Comparison of ENCODE assay signal across 13 cellular contexts in the genomic region with DNA sequence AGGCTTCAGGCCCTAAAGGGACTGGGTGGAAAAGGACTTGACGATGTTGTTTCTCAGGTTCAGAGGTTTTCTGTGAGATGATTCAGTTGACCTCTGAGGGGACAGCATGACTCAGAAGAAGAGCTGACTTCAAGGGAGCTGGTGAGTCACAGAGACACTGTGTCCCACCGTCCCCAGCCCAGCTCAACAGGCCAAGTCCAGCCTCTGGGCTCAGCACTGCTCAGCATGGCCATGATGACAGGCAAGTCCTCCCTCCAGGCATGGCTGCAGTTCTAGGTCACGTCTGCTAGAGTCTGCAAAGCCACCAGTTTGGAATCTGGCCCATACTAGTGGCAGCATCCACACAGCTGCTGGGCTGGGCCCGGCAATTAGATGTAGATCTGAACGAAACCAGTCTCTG. TPM values are rescaled to one million over a fixed set of nuclear protein-coding genes. Genes with fewer than 3 reads are reported as not detected.
DNase-seq lines count a peak whose midpoint lies in the region; ATAC-seq, FAIRE-seq and TF ChIP-seq lines count a peak whose summit lies in the region.
"Had no signal": no experiment of that assay in that cellular context is flagged by ENCODE, and none has a peak within 500 bp of the region (broad histone marks: within the 10 kb centered on the region; RNA-seq: fewer than 3 reads in every experiment).

No MANE protein-coding gene starts in this region.

- peak overlapping the region; percentile 96 for H3K27ac ChIP-seq in keratinocyte (ENCODE audit: control insufficient read depth, insufficient read depth, low read length)
- H3K27ac ChIP-seq: thyroid gland had no signal

- no peaks in the 10 kb centered on the region for H4K20me1 ChIP-seq in keratinocyte (ENCODE audit: control insufficient read depth, extremely low read depth, insufficient read depth, low read length)

- no peak overlapping the region for H3K27ac Mint-ChIP-seq in activated T-helper 17 cell treated with anti-CD3 and anti-CD28 coated beads, Interleukin-2, amount 50 U/mL, for 72 hours
- H3K27ac Mint-ChIP-seq: activated CD8-positive, alpha-beta T cell treated with anti-CD3 and anti-CD28 coated beads for 36 hours had no signal

- H3K36me3 ChIP-seq in keratinocyte (ENCODE audit: control insufficient read depth in 2 of 2, extremely low read depth in 1 of 2, insufficient read depth in 2 of 2, low read length in 2 of 2), result peaks cover 51 to 65% of the 10 kb centered on the region in 2 experiments
- H3K36me3 ChIP-seq: thyroid gland had no signal

- dilution Hi-C loops in keratinocyte (cut with MboI; ENCODE audit: extremely low pct_ligation_motif_present, low sequenced_read_pairs), result no loop called here

- H3K4me1 Mint-ChIP-seq in activated T-helper 17 cell treated with anti-CD3 and anti-CD28 coated beads, Interleukin-2, amount 50 U/mL, for 72 hours, result no peaks in the 10 kb centered on the region

- H3K27me3 ChIP-seq in keratinocyte (ENCODE audit: control insufficient read depth, extremely low read depth, insufficient read depth, low read length), result no peaks in the 10 kb centered on the region
- H3K27me3 ChIP-seq: thyroid gland had no signal

- H3K27me3 Mint-ChIP-seq in activated T-helper 17 cell treated with anti-CD3 and anti-CD28 coated beads, Interleukin-2, amount 50 U/mL, for 72 hours, result peaks cover 14% of the 10 kb centered on the region

- H3K79me2 ChIP-seq in keratinocyte (ENCODE audit: control insufficient read depth, insufficient read depth, low read length), result peaks cover 11% of the 10 kb centered on the region

- H2AFZ ChIP-seq in keratinocyte (ENCODE audit: control insufficient read depth, low read length), result no peak overlapping the region

- peak overlapping the region; percentile 0 for H3K4me2 ChIP-seq in keratinocyte (ENCODE audit: control insufficient read depth, extremely low read depth, insufficient read depth, low read depth, low read length)

- no peaks in the 10 kb centered on the region for H3K36me3 Mint-ChIP-seq in activated T-helper 17 cell treated with anti-CD3 and anti-CD28 coated beads, Interleukin-2, amount 50 U/mL, for 72 hours (ENCODE audit: low read depth)

- no peak overlapping the region for H3K4me3 Mint-ChIP-seq in activated T-helper 17 cell treated with anti-CD3 and anti-CD28 coated beads, Interleukin-2, amount 50 U/mL, for 72 hours
- H3K4me3 Mint-ChIP-seq: activated CD8-positive, alpha-beta T cell treated with anti-CD3 and anti-CD28 coated beads for 36 hours had no signal

- ATAC-seq in Right ventricle myocardium superior (ENCODE audit: poor library complexity) (peak; percentile 12), Right ventricle myocardium inferior (no peak), GM21447 (IDR thresholded peaks at IDR 0.05; ENCODE audit: unreplicated experiment) (no peak), left colon (no peak)
- ATAC-seq in activated T-helper 17 cell treated with anti-CD3 and anti-CD28 coated beads, Interleukin-2, amount 50 U/mL, for 72 hours (replicated peaks), result peak; percentile 84
- ATAC-seq: activated CD8-positive, alpha-beta T cell treated with anti-CD3 and anti-CD28 coated beads for 36 hours; SK-N-SH treated with all-trans-retinoic acid at 6 μM for 48 hours had no signal

- H3K9me1 ChIP-seq in keratinocyte (ENCODE audit: control insufficient read depth, extremely low read depth, insufficient read depth, low read length), result peaks cover 5% of the 10 kb centered on the region

- no peaks in the 10 kb centered on the region for H3K9me3 Mint-ChIP-seq in activated T-helper 17 cell treated with anti-CD3 and anti-CD28 coated beads, Interleukin-2, amount 50 U/mL, for 72 hours
- H3K9me3 Mint-ChIP-seq: activated CD8-positive, alpha-beta T cell treated with anti-CD3 and anti-CD28 coated beads for 36 hours had no signal

- peak overlapping the region; percentile 39 for H3K9ac ChIP-seq in keratinocyte (ENCODE audit: control insufficient read depth, extremely low read depth, insufficient read depth, low read length)

- H3K9me3 ChIP-seq in keratinocyte (ENCODE audit: control insufficient read depth, low read depth, low read length), result no peaks in the 10 kb centered on the region
- H3K9me3 ChIP-seq: thyroid gland had no signal

- peaks cover 71% of the 10 kb centered on the region for H3K4me1 ChIP-seq in keratinocyte (ENCODE audit: control insufficient read depth, extremely low read depth, insufficient read depth, low read length)

- peak; percentile 29 for FAIRE-seq in keratinocyte (lab: Jason Lieb, UNC)
- no peak for FAIRE-seq in urothelium cell line (lab: Jason Lieb, UNC)

- no peak for TF ChIP-seq CTCF in keratinocyte (optimal IDR thresholded peaks at IDR 0.05 in 1 of 3, IDR thresholded peaks at IDR 0.05 in 1 of 3, conservative IDR thresholded peaks at IDR 0.05 in 1 of 3; ENCODE audit: extremely low read depth in 1 of 3, insufficient read depth in 2 of 3, low read length in 3 of 3)

- intact Hi-C loops in Right ventricle myocardium superior (cut with DNase I) (no loop called here), Right ventricle myocardium inferior (cut with DNase I) (no loop called here), left colon (cut with DNase I, micrococcal nuclease) (no loop called here)

- no peak overlapping the region for H3K4me3 ChIP-seq in keratinocyte (ENCODE audit: control insufficient read depth in 2 of 3, extremely low read depth in 1 of 3, insufficient read depth in 2 of 3, low read depth in 1 of 3, low read length in 3 of 3)
- H3K4me3 ChIP-seq: thyroid gland had no signal

- DNase-seq in Right ventricle myocardium superior, result no peak
- no peak for DNase-seq in Right ventricle myocardium inferior (ENCODE audit: missing footprints)
- no peak for DNase-seq in keratinocyte (ENCODE audit: low read depth, low spot score)
- peak; percentile 46 for DNase-seq in urothelium cell line (ENCODE audit: low spot score)
- DNase-seq in NCI-H2196 (lab: John Stamatoyannopoulos, UW; ENCODE audit: unreplicated experiment), result no peak
- DNase-seq in left colon, result no peak
- DNase-seq: activated CD8-positive, alpha-beta T cell treated with anti-CD3 and anti-CD28 coated beads for 36 hours; AML-193; stimulated activated CD4-positive, alpha-beta T cell treated with anti-CD3 and anti-CD28 coated beads, Interleukin-4, amount 100 ng/mL, for 24 hours; thyroid gland had no signal

RNA-seq across cellular contexts. Expression of a gene that starts 12.9 kb away (rescaled TPM):
- total RNA-seq in Right ventricle myocardium superior (not detected), Right ventricle myocardium inferior (not detected), left colon (1 to 10 TPM; 6.1 to 8.6 TPM)
- total RNA-seq in activated T-helper 17 cell treated with anti-CD3 and anti-CD28 coated beads, Interleukin-2, amount 50 U/mL, for 72 hours, result not detected
- polyA plus RNA-seq in keratinocyte, result 303 to 611 TPM (median 463 TPM) in 3 replicates
- polyA plus RNA-seq in keratinocyte (2011; ENCODE audit: low read depth), result 1,306 TPM
- polyA plus RNA-seq in keratinocyte (2011; cell fraction: cytosol; rRNA removed), result 465 and 526 TPM in 2 replicates
- polyA plus RNA-seq in keratinocyte (2011; cell fraction: nucleus; rRNA removed), result 422 and 529 TPM in 2 replicates
- polyA plus RNA-seq in keratinocyte (2012; ENCODE audit: low replicate concordance), result 316 and 929 TPM in 2 replicates
- polyA minus RNA-seq in keratinocyte, result 758 to 1,045 TPM (median 830 TPM) in 3 replicates
- polyA minus RNA-seq in keratinocyte (2011; cell fraction: cytosol; rRNA and poly(A)+ RNA removed), result 496 TPM
- 293 and 344 TPM in 2 replicates for polyA minus RNA-seq in keratinocyte (2011; cell fraction: nucleus; rRNA and poly(A)+ RNA removed)
- total RNA-seq: activated CD8-positive, alpha-beta T cell treated with anti-CD3 and anti-CD28 coated beads for 36 hours had no signal

Comparison
In these comparisons a context has a peak if more than half of its experiments do, and no peak if none do; other contexts are left out.
1. ATAC-seq: peak in Right ventricle myocardium superior (single experiment) and activated T-helper 17 cell treated with anti-CD3 and anti-CD28 coated beads, Interleukin-2, amount 50 U/mL, for 72 hours (single experiment); none in Right ventricle myocardium inferior (single experiment), GM21447 (single experiment) and left colon (single experiment).